In genomic region chr21:31117046-31117916, GRCh38 we compare ENCODE assay signal across 9 cellular contexts.
DNase-seq lines count a peak whose midpoint lies in the region; ATAC-seq, FAIRE-seq and TF ChIP-seq lines count a peak whose summit lies in the region.
"Had no signal": no experiment of that assay in that cellular context is flagged by ENCODE, and none has a peak within 500 bp of the region (broad histone marks: within the 10 kb centered on the region; RNA-seq: fewer than 3 reads in every experiment).

No MANE protein-coding gene starts in this region.

- intact Hi-C loops in HCT116 (cut with micrococcal nuclease): loop anchor here (5.0 kb wide), 1 partner anchor 485 kb away; no protein-coding TSS in a partner anchor

- POLR2A ChIA-PET in HCT116 (lab: Charles Lee): no interaction called here

- no peaks in the 10 kb centered on the region for H3K9me2 ChIP-seq in HCT116 (ENCODE audit: insufficient read depth)

- no peaks in the 10 kb centered on the region for H3K9me3 ChIP-seq in HCT116 (ENCODE audit: control insufficient read depth in 1 of 2, insufficient read depth in 1 of 2, low read depth in 1 of 2, low read length in 2 of 2)

- peak overlapping the region; percentile 50 for H3K27ac Mint-ChIP-seq in activated T-helper 17 cell treated with anti-CD3 and anti-CD28 coated beads, Interleukin-2, amount 50 U/mL, for 72 hours

- no peak overlapping the region for H3K4me3 Mint-ChIP-seq in activated T-helper 17 cell treated with anti-CD3 and anti-CD28 coated beads, Interleukin-2, amount 50 U/mL, for 72 hours

- RAD21 ChIA-PET in HCT116 (lab: Charles Lee; ENCODE audit: low non-redundant PET in 1 of 2, low total read pairs in 2 of 2, uncharacterized antibody in 2 of 2, unreplicated experiment in 2 of 2): no interaction called here

- peak overlapping the region in 1 of 2 experiments; percentile 24; a peak in 2 of 4 replicates for H3K4me3 ChIP-seq in HCT116 (replicated peaks in 1 of 2; ENCODE audit: low read depth in 1 of 2, low read length in 2 of 2)

- H3K4me1 ChIP-seq in HCT116 (ENCODE audit: control insufficient read depth in 1 of 2, insufficient read depth in 2 of 2, low read length in 2 of 2): peaks cover 12 to 19% of the 10 kb centered on the region in 2 experiments

- BruUV-seq in HCT116 (replicated peaks; lab: Mats Ljungman, UMichigan): no TSS peak

- CTCF ChIA-PET in HCT116 (lab: Charles Lee): interaction anchor here (0.7 to 0.8 kb wide), 2 partner anchors 18 to 484 kb away, joined by 3 read pairs; no protein-coding TSS in a partner anchor

- H3K27me3 Mint-ChIP-seq in activated T-helper 17 cell treated with anti-CD3 and anti-CD28 coated beads, Interleukin-2, amount 50 U/mL, for 72 hours: no peaks in the 10 kb centered on the region

- no peak for FAIRE-seq in GM19239 (lab: Jason Lieb, UNC)

- H3K36me3 ChIP-seq in HCT116 (ENCODE audit: control insufficient read depth in 1 of 2, insufficient read depth in 2 of 2, low read length in 2 of 2): no peaks in the 10 kb centered on the region; a peak in 1 of 4 replicates

- TF ChIP-seq POLR2A in HCT116 (IDR thresholded peaks at IDR 0.05; ENCODE audit: borderline replicate concordance, extremely low read depth, insufficient read depth, insufficient read length): no peak

- no peak; the same call in 1 of the 2 replicates for TF ChIP-seq RAD21 in HCT116 (IDR thresholded peaks at IDR 0.05; ENCODE audit: low read depth)

- H3K4me2 ChIP-seq in HCT116 (ENCODE audit: low read length): peak overlapping the region; percentile 68

- ATAC-seq in HCT116: peak; percentile 79
- peak; percentile 84 for ATAC-seq in activated T-helper 17 cell treated with anti-CD3 and anti-CD28 coated beads, Interleukin-2, amount 50 U/mL, for 72 hours (replicated peaks)

- no peak overlapping the region for H2AFZ ChIP-seq in HCT116 (ENCODE audit: low read depth, low read length, poor library complexity, severe bottlenecking)

- peak overlapping the region; percentile 24; the same call in 1 of the 2 replicates for H3K27ac ChIP-seq in HCT116 (ENCODE audit: low read depth, low read length)

- H4K20me1 ChIP-seq in HCT116 (ENCODE audit: insufficient read depth): no peaks in the 10 kb centered on the region

- H3K36me3 Mint-ChIP-seq in activated T-helper 17 cell treated with anti-CD3 and anti-CD28 coated beads, Interleukin-2, amount 50 U/mL, for 72 hours (ENCODE audit: low read depth): peaks cover 51% of the 10 kb centered on the region

- H3K9me3 Mint-ChIP-seq in activated T-helper 17 cell treated with anti-CD3 and anti-CD28 coated beads, Interleukin-2, amount 50 U/mL, for 72 hours: no peaks in the 10 kb centered on the region

- DNase-seq in AG08396 (ENCODE audit: low spot score) (peak; percentile 52), HCT116 (ENCODE audit: low read depth, low spot score) (peak; percentile 50), iris pigment epithelial cell (ENCODE audit: low read depth) (peak; percentile 86), DMS79 (lab: John Stamatoyannopoulos, UW) (no peak), NCI-H2081 treated with DMSO at 0.1 percent for 48 hours (lab: John Stamatoyannopoulos, UW) (no peak), NCI-H526 (lab: John Stamatoyannopoulos, UW) (no peak), GM19239 (ENCODE audit: insufficient read length, low spot score) (no peak)
- DNase-seq: NCI-H748 treated with DMSO at 0.1 percent for 48 hours had no signal

- H3K27me3 ChIP-seq in HCT116 (ENCODE audit: insufficient read depth, low read length): no peaks in the 10 kb centered on the region

- H3K79me2 ChIP-seq in HCT116 (ENCODE audit: insufficient read depth, low read length): no peaks in the 10 kb centered on the region

- H3K9ac ChIP-seq in HCT116 (ENCODE audit: low read length): no peak overlapping the region

- no peaks in the 10 kb centered on the region for H3K4me1 Mint-ChIP-seq in activated T-helper 17 cell treated with anti-CD3 and anti-CD28 coated beads, Interleukin-2, amount 50 U/mL, for 72 hours

- TF ChIP-seq CTCF in HCT116 (IDR thresholded peaks at IDR 0.05 in 2 of 3, conservative IDR thresholded peaks at IDR 0.05 in 1 of 3; ENCODE audit: borderline replicate concordance in 1 of 3, insufficient read depth in 1 of 3, low read depth in 2 of 3, low read length in 2 of 3): peak in 1 of 3 experiments; percentile 17; a peak in 2 of 6 replicates

TF ChIP-seq in HCT116, 20 proteins besides CTCF, POLR2A, EP300 and RAD21:
- peak; percentile 77 for TF ChIP-seq FOSL1 (IDR thresholded peaks at IDR 0.05; ENCODE audit: low read depth)
- peak; percentile 78 for TF ChIP-seq JUND (IDR thresholded peaks at IDR 0.05)
- TF ChIP-seq SP1 (IDR thresholded peaks at IDR 0.05; ENCODE audit: low read depth): peak; percentile 21; the same call in 1 of the 2 replicates
- no peak for TF ChIP-seq ATF3 (IDR thresholded peaks at IDR 0.05)
- no peak for TF ChIP-seq ZNF274 (IDR thresholded peaks at IDR 0.05; ENCODE audit: low read depth, low read length)

Comparison
In these comparisons a context has a peak if more than half of its experiments do, and no peak if none do; other contexts are left out.
1. DNase-seq: peak in AG08396 (single experiment), HCT116 (single experiment) and iris pigment epithelial cell (single experiment); none in DMS79 (single experiment), NCI-H2081 treated with DMSO at 0.1 percent for 48 hours (single experiment), NCI-H526 (0 of 2) and GM19239 (single experiment).